23 cellular contexts compared by ENCODE assay signal in the genomic region with DNA sequence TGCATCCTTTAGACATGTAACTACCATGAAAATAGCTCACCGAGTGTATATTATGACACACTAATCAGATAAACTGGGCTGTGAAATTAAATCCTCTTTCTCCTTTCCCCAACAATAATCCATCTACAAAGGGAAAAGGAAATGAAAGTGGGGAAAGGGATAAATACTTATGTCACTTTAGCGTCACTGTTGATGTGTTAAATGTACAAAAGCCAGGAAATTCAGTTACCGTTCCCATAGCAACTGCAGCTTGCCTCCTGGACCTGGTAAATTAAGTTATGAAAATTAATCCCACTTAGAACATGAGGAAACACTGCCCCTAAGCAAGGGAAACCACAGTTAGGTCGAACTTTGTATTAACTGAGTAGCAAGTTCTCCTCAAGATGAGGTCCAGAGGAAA.
DNase-seq lines count a peak whose midpoint lies in the region; ATAC-seq, FAIRE-seq and TF ChIP-seq lines count a peak whose summit lies in the region.
"Had no signal": no experiment of that assay in that cellular context is flagged by ENCODE, and none has a peak within 500 bp of the region (broad histone marks: within the 10 kb centered on the region; RNA-seq: fewer than 3 reads in every experiment).

No MANE protein-coding gene starts in this region.

- H3K4me1 ChIP-seq in SK-N-SH (ENCODE audit: control insufficient read depth in 1 of 2, insufficient read depth in 2 of 2, low read depth in 1 of 2, low read length in 1 of 2) (peaks cover 0 to 15% of the 10 kb centered on the region in 2 experiments; a peak in 2 of 4 replicates), endothelial cell of umbilical vein (ENCODE audit: control insufficient read depth, extremely low read depth, insufficient read depth, low read length) (no peaks in the 10 kb centered on the region), neutrophil (ENCODE audit: control insufficient read depth in 1 of 2, insufficient read depth in 1 of 2, low read depth in 1 of 2, low read length in 1 of 2) (peaks cover 0 to 6% of the 10 kb centered on the region in 2 experiments)
- H3K4me1 ChIP-seq: A549 had no signal

- no peaks in the 10 kb centered on the region for H3K9me3 Mint-ChIP-seq in activated naive CD8-positive, alpha-beta T cell (ENCODE audit: low read depth)
- peaks cover 2% of the 10 kb centered on the region for H3K9me3 Mint-ChIP-seq in activated naive CD8-positive, alpha-beta T cell treated with anti-CD3 and anti-CD28 coated beads for 36 hours
- H3K9me3 Mint-ChIP-seq in activated CD8-positive, alpha-beta T cell treated with anti-CD3 and anti-CD28 coated beads, Interleukin-2, amount 10 ng/mL, durations not matched to agents 7 days and 5 days (ENCODE audit: insufficient read depth), result no peaks in the 10 kb centered on the region
- H3K9me3 Mint-ChIP-seq: CD8-positive, alpha-beta memory T cell had no signal

- no peak overlapping the region for H3K4me3 Mint-ChIP-seq in activated naive CD8-positive, alpha-beta T cell
- no peak overlapping the region for H3K4me3 Mint-ChIP-seq in activated naive CD8-positive, alpha-beta T cell treated with anti-CD3 and anti-CD28 coated beads for 36 hours
- H3K4me3 Mint-ChIP-seq in activated CD8-positive, alpha-beta T cell treated with anti-CD3 and anti-CD28 coated beads, Interleukin-2, amount 10 ng/mL, durations not matched to agents 7 days and 5 days, result no peak overlapping the region
- H3K4me3 Mint-ChIP-seq: CD8-positive, alpha-beta memory T cell had no signal

- peak in 1 of 2 experiments; percentile 43; a peak in 1 of 4 replicates for TF ChIP-seq EP300 in SK-N-SH (IDR thresholded peaks at IDR 0.05; ENCODE audit: borderline replicate concordance in 1 of 2, low read depth in 1 of 2, low read length in 1 of 2)

- ATAC-seq in activated CD8-positive, alpha-beta T cell treated with anti-CD3 and anti-CD28 coated beads, Interleukin-2, amount 10 ng/mL, durations not matched to agents 7 days and 5 days, result no peak
- ATAC-seq: A549, HCT116 had no signal

- H3K27me3 Mint-ChIP-seq in activated naive CD8-positive, alpha-beta T cell, result no peaks in the 10 kb centered on the region
- H3K27me3 Mint-ChIP-seq in activated naive CD8-positive, alpha-beta T cell treated with anti-CD3 and anti-CD28 coated beads for 36 hours, result no peaks in the 10 kb centered on the region
- H3K27me3 Mint-ChIP-seq in activated CD8-positive, alpha-beta T cell treated with anti-CD3 and anti-CD28 coated beads, Interleukin-2, amount 10 ng/mL, durations not matched to agents 7 days and 5 days (ENCODE audit: low read depth), result no peaks in the 10 kb centered on the region
- H3K27me3 Mint-ChIP-seq: CD8-positive, alpha-beta memory T cell had no signal

- H3K4me2 ChIP-seq in SK-N-SH (no peak overlapping the region), endothelial cell of umbilical vein (ENCODE audit: insufficient read depth, low read length) (no peak overlapping the region)
- H3K4me2 ChIP-seq: A549; BLaER1 treated with 17β-estradiol and CSF1 and Interleukin-3, amounts not matched to agents 10 nM and 100 nM had no signal

- H3K79me2 ChIP-seq in SK-N-SH (ENCODE audit: insufficient read depth) (no peaks in the 10 kb centered on the region), endothelial cell of umbilical vein (ENCODE audit: control insufficient read depth, insufficient read depth, low read length) (no peaks in the 10 kb centered on the region)

- CTCF ChIA-PET in SK-N-SH (lab: Yijun Ruan, JAX), result interaction anchor here (0.7 to 2.2 kb wide), 9 partner anchors 9 to 613 kb away, joined by 3 to 11 read pairs (median 3); no protein-coding TSS in a partner anchor
- CTCF ChIA-PET in endothelial cell of umbilical vein (lab: Charles Lee), result interaction anchor here (1.6 kb wide), 1 partner anchor 9 kb away, joined by 7 read pairs; no protein-coding TSS in a partner anchor
- CTCF ChIA-PET in activated CD8-positive, alpha-beta T cell treated with anti-CD3 and anti-CD28 coated beads, Interleukin-2, amount 10 ng/mL, durations not matched to agents 7 days and 5 days (lab: Charles Lee), result interaction anchor here (1.7 kb wide), 1 partner anchor 391 kb away, joined by 6 read pairs; no protein-coding TSS in a partner anchor

- H3K9me1 ChIP-seq in endothelial cell of umbilical vein (replicated peaks; ENCODE audit: control insufficient read depth, extremely low read depth, insufficient read depth, low read length), result no peaks in the 10 kb centered on the region

- no peak for TF ChIP-seq POLR2A in endothelial cell of umbilical vein (IDR thresholded peaks at IDR 0.05; ENCODE audit: low read depth, low read length)

- BruUV-seq in endothelial cell of umbilical vein (replicated peaks; lab: Mats Ljungman, UMichigan), result no TSS peak

- H3K27ac ChIP-seq in SK-N-SH (ENCODE audit: low read depth in 2 of 2, low read length in 1 of 2) (peak overlapping the region in 1 of 2 experiments; percentile 76; a peak in 2 of 4 replicates), endothelial cell of umbilical vein (ENCODE audit: insufficient read depth, low read depth, low read length) (no peak overlapping the region), neutrophil (peak overlapping the region; percentile 7)
- H3K27ac ChIP-seq: A549; BLaER1 treated with 17β-estradiol and CSF1 and Interleukin-3, amounts not matched to agents 10 nM and 100 nM; HL-60 had no signal

- no peaks in the 10 kb centered on the region for H3F3A ChIP-seq in SK-N-SH (replicated peaks; ENCODE audit: insufficient read depth)

- dilution Hi-C loops in endothelial cell of umbilical vein (cut with MboI; ENCODE audit: extremely low pct_ligation_motif_present, low sequenced_read_pairs), result no loop called here

- POLR2A ChIA-PET in SK-N-SH (lab: Yijun Ruan, JAX) (no interaction called here), endothelial cell of umbilical vein (lab: Charles Lee) (no interaction called here)
- POLR2A ChIA-PET in activated CD8-positive, alpha-beta T cell treated with anti-CD3 and anti-CD28 coated beads, Interleukin-2, amount 10 ng/mL, durations not matched to agents 7 days and 5 days (lab: Charles Lee), result no interaction called here

- intact Hi-C loops in endothelial cell of umbilical vein (cut with micrococcal nuclease), result no loop called here
- intact Hi-C loops in posterior cingulate gyrus (cut with DNase I), result no loop called here

- H3K36me3 ChIP-seq in SK-N-SH (replicated peaks in 1 of 2; ENCODE audit: control insufficient read depth in 1 of 2, insufficient read depth in 2 of 2, low read length in 1 of 2), result no peaks in the 10 kb centered on the region
- no peaks in the 10 kb centered on the region for H3K36me3 ChIP-seq in endothelial cell of umbilical vein (ENCODE audit: control insufficient read depth in 2 of 2, extremely low read depth in 1 of 2, insufficient read depth in 2 of 2, low read length in 2 of 2)
- H3K36me3 ChIP-seq in neutrophil, result no peaks in the 10 kb centered on the region
- H3K36me3 ChIP-seq: MG63 had no signal

- H3K27me3 ChIP-seq in SK-N-SH (ENCODE audit: insufficient read depth) (no peaks in the 10 kb centered on the region), endothelial cell of umbilical vein (ENCODE audit: control insufficient read depth in 2 of 2, insufficient read depth in 2 of 2, low read length in 2 of 2) (no peaks in the 10 kb centered on the region), neutrophil (no peaks in the 10 kb centered on the region)
- H3K27me3 ChIP-seq: BLaER1 treated with 17β-estradiol and CSF1 and Interleukin-3, amounts not matched to agents 10 nM and 100 nM; MG63 had no signal

- H3K9me2 ChIP-seq in SK-N-SH, result no peaks in the 10 kb centered on the region; the same call in 1 of the 2 replicates

- H3K36me3 Mint-ChIP-seq in activated naive CD8-positive, alpha-beta T cell, result peaks cover 34% of the 10 kb centered on the region
- H3K36me3 Mint-ChIP-seq in activated naive CD8-positive, alpha-beta T cell treated with anti-CD3 and anti-CD28 coated beads for 36 hours, result peaks cover 47% of the 10 kb centered on the region
- peaks cover 16% of the 10 kb centered on the region for H3K36me3 Mint-ChIP-seq in activated CD8-positive, alpha-beta T cell treated with anti-CD3 and anti-CD28 coated beads, Interleukin-2, amount 10 ng/mL, durations not matched to agents 7 days and 5 days (ENCODE audit: low read depth)

- H3K27ac Mint-ChIP-seq in activated naive CD8-positive, alpha-beta T cell, result peak overlapping the region; percentile 5
- H3K27ac Mint-ChIP-seq in activated naive CD8-positive, alpha-beta T cell treated with anti-CD3 and anti-CD28 coated beads for 36 hours, result no peak overlapping the region
- H3K27ac Mint-ChIP-seq in activated CD8-positive, alpha-beta T cell treated with anti-CD3 and anti-CD28 coated beads, Interleukin-2, amount 10 ng/mL, durations not matched to agents 7 days and 5 days, result no peak overlapping the region

- H3K9me3 ChIP-seq in SK-N-SH (no peaks in the 10 kb centered on the region), endothelial cell of umbilical vein (replicated peaks; ENCODE audit: control insufficient read depth, insufficient read depth, low read length) (no peaks in the 10 kb centered on the region), neutrophil (no peaks in the 10 kb centered on the region)
- H3K9me3 ChIP-seq: A549, MG63 had no signal

- DNase-seq in activated naive CD8-positive, alpha-beta T cell treated with anti-CD3 and anti-CD28 coated beads for 36 hours, result no peak
- DNase-seq in SK-N-SH (peak; percentile 55), endothelial cell of umbilical vein (ENCODE audit: low read depth, low spot score) (peak; percentile 28), posterior cingulate gyrus (no peak), middle frontal gyrus (ENCODE audit: extremely low spot score, low spot score) (no peak)
- no peak for DNase-seq in activated CD8-positive, alpha-beta T cell treated with anti-CD3 and anti-CD28 coated beads, Interleukin-2, amount 10 ng/mL, durations not matched to agents 7 days and 5 days
- DNase-seq: CD8-positive, alpha-beta memory T cell; GOT3; Karpas-422; MG63; NCI-H146; NCI-H2081; NCI-H446 treated with DMSO at 0.1 percent for 48 hours; NCI-H69; SHP77 had no signal

- H3K4me3 ChIP-seq in SK-N-SH (ENCODE audit: low read depth in 2 of 2, low read length in 1 of 2), result no peak overlapping the region; a peak in 1 of 4 replicates
- H3K4me3 ChIP-seq in endothelial cell of umbilical vein (replicated peaks in 1 of 3; ENCODE audit: insufficient read depth in 1 of 3, low read depth in 1 of 3, low read length in 3 of 3), result no peak overlapping the region
- H3K4me3 ChIP-seq in neutrophil (ENCODE audit: low read depth in 1 of 2, low read length in 1 of 2), result no peak overlapping the region
- H3K4me3 ChIP-seq: A549; BLaER1 treated with 17β-estradiol and CSF1 and Interleukin-3, amounts not matched to agents 10 nM and 100 nM; MG63 had no signal

- H4K20me1 ChIP-seq in SK-N-SH (ENCODE audit: insufficient read depth) (no peaks in the 10 kb centered on the region), endothelial cell of umbilical vein (replicated peaks; ENCODE audit: control insufficient read depth, extremely low read depth, insufficient read depth, low read length) (no peaks in the 10 kb centered on the region)
- H4K20me1 ChIP-seq: BLaER1 treated with 17β-estradiol and CSF1 and Interleukin-3, amounts not matched to agents 10 nM and 100 nM had no signal

- H3K9ac ChIP-seq in SK-N-SH (no peak overlapping the region), endothelial cell of umbilical vein (replicated peaks; ENCODE audit: extremely low read depth, insufficient read depth, low read length) (no peak overlapping the region)
- H3K9ac ChIP-seq: BLaER1 treated with 17β-estradiol and CSF1 and Interleukin-3, amounts not matched to agents 10 nM and 100 nM had no signal

- no peak; the same call in 1 of the 2 replicates for TF ChIP-seq RAD21 in SK-N-SH (IDR thresholded peaks at IDR 0.05; ENCODE audit: low read length)

- no peak overlapping the region for H2AFZ ChIP-seq in SK-N-SH (ENCODE audit: low read depth)
- H2AFZ ChIP-seq in endothelial cell of umbilical vein (ENCODE audit: low read depth, low read length), result no peak overlapping the region

- 19% methylated on average over 4 of the region's 4 CpGs for WGBS in SK-N-SH (ENCODE audit: low lambda C conversion rate)

- FAIRE-seq in endothelial cell of umbilical vein (lab: Jason Lieb, UNC), result no peak
- FAIRE-seq: A549, GM12891, RCC 7860 had no signal

- peaks cover 36% of the 10 kb centered on the region for H3K4me1 Mint-ChIP-seq in activated naive CD8-positive, alpha-beta T cell (ENCODE audit: low read depth)
- H3K4me1 Mint-ChIP-seq in activated naive CD8-positive, alpha-beta T cell treated with anti-CD3 and anti-CD28 coated beads for 36 hours, result peaks cover 27% of the 10 kb centered on the region
- H3K4me1 Mint-ChIP-seq in activated CD8-positive, alpha-beta T cell treated with anti-CD3 and anti-CD28 coated beads, Interleukin-2, amount 10 ng/mL, durations not matched to agents 7 days and 5 days (ENCODE audit: low read depth), result peaks cover 18% of the 10 kb centered on the region

- TF ChIP-seq CTCF in SK-N-SH (IDR thresholded peaks at IDR 0.05) (no peak), endothelial cell of umbilical vein (IDR thresholded peaks at IDR 0.05; ENCODE audit: extremely low read depth in 1 of 2, insufficient read depth in 1 of 2, low read depth in 1 of 2, low read length in 2 of 2) (no peak), neutrophil (IDR thresholded peaks at IDR 0.05) (no peak)

Comparison
In these comparisons a context has a peak if more than half of its experiments do, and no peak if none do; other contexts are left out.
1. DNase-seq: peak in SK-N-SH (single experiment) and endothelial cell of umbilical vein (single experiment); none in activated naive CD8-positive, alpha-beta T cell treated with anti-CD3 and anti-CD28 coated beads for 36 hours (single experiment), posterior cingulate gyrus (0 of 10), middle frontal gyrus (single experiment) and activated CD8-positive, alpha-beta T cell treated with anti-CD3 and anti-CD28 coated beads, Interleukin-2, amount 10 ng/mL, durations not matched to agents 7 days and 5 days (single experiment).